In genomic region chr15:78212008-78212407, GRCh38 we compare ENCODE assay signal across 19 cellular contexts. TPM values are rescaled to one million over a fixed set of nuclear protein-coding genes. Genes with fewer than 3 reads are reported as not detected.
DNase-seq lines count a peak whose midpoint lies in the region; ATAC-seq and TF ChIP-seq lines count a peak whose summit lies in the region.
"Had no signal": no experiment of that assay in that cellular context is flagged by ENCODE, and none has a peak within 500 bp of the region (broad histone marks: within the 10 kb centered on the region; RNA-seq: fewer than 3 reads in every experiment).

No MANE protein-coding gene starts in this region.

- intact Hi-C loops in Right ventricle myocardium inferior (cut with DNase I) = no loop called here

- H3K9me3 Mint-ChIP-seq in brain = no peaks in the 10 kb centered on the region
- H3K9me3 Mint-ChIP-seq: activated naive CD4-positive, alpha-beta T cell treated with anti-CD3 and anti-CD28 coated beads, Interleukin-2, amount 50 U/mL, for 24 hours; CD14-positive monocyte had no signal

- H3K36me3 ChIP-seq in right atrium auricular region = no peaks in the 10 kb centered on the region
- no peaks in the 10 kb centered on the region for H3K36me3 ChIP-seq in rectal smooth muscle tissue (ENCODE audit: control insufficient read depth, insufficient read depth, low read length)
- H3K36me3 ChIP-seq: esophagus muscularis mucosa, ovary, thoracic aorta had no signal

- peaks cover 0 to 82% of the 10 kb centered on the region in 2 donors for H3K4me1 ChIP-seq in right atrium auricular region
- peaks cover 23% of the 10 kb centered on the region for H3K4me1 ChIP-seq in rectal smooth muscle tissue (ENCODE audit: control insufficient read depth, insufficient read depth, low read length)

- H3K27ac ChIP-seq in right atrium auricular region (peak overlapping the region; percentile 81 to 93), rectal smooth muscle tissue (ENCODE audit: low read depth, low read length) (peak overlapping the region; percentile 26)
- H3K27ac ChIP-seq: ovary, thoracic aorta had no signal

- H3K27me3 Mint-ChIP-seq in brain = peaks cover 6% of the 10 kb centered on the region
- H3K27me3 Mint-ChIP-seq: activated naive CD4-positive, alpha-beta T cell treated with anti-CD3 and anti-CD28 coated beads, Interleukin-2, amount 50 U/mL, for 24 hours had no signal

- TF ChIP-seq CTCF in right atrium auricular region (IDR thresholded peaks at IDR 0.05) (no peak), brain (conservative IDR thresholded peaks at IDR 0.05) (no peak)

- no peaks in the 10 kb centered on the region for H3K27me3 ChIP-seq in right atrium auricular region
- no peaks in the 10 kb centered on the region for H3K27me3 ChIP-seq in rectal smooth muscle tissue (ENCODE audit: control insufficient read depth, insufficient read depth, low read length)
- H3K27me3 ChIP-seq: body of pancreas, esophagus muscularis mucosa, ovary had no signal

- H3K36me3 Mint-ChIP-seq in brain = no peaks in the 10 kb centered on the region
- H3K36me3 Mint-ChIP-seq: activated naive CD4-positive, alpha-beta T cell treated with anti-CD3 and anti-CD28 coated beads, Interleukin-2, amount 50 U/mL, for 24 hours; CD14-positive monocyte had no signal

- peak overlapping the region in 3 of 5 experiments; percentile 13 to 79 (median 49) for H3K27ac Mint-ChIP-seq in brain
- H3K27ac Mint-ChIP-seq: activated naive CD4-positive, alpha-beta T cell treated with anti-CD3 and anti-CD28 coated beads, Interleukin-2, amount 50 U/mL, for 24 hours had no signal

- no peak overlapping the region for H3K4me3 ChIP-seq in right atrium auricular region
- no peak overlapping the region for H3K4me3 ChIP-seq in rectal smooth muscle tissue (ENCODE audit: low read length)
- H3K4me3 ChIP-seq: body of pancreas, esophagus muscularis mucosa, ovary, thoracic aorta had no signal

- no peak for ATAC-seq in Right ventricle myocardium inferior
- ATAC-seq in HG03571 (IDR thresholded peaks at IDR 0.05; ENCODE audit: unreplicated experiment) = no peak
- ATAC-seq in GM18502 (IDR thresholded peaks at IDR 0.05; ENCODE audit: poor library complexity, unreplicated experiment) = no peak

- H3K4me3 Mint-ChIP-seq in brain = no peak overlapping the region
- H3K4me3 Mint-ChIP-seq: activated naive CD4-positive, alpha-beta T cell treated with anti-CD3 and anti-CD28 coated beads, Interleukin-2, amount 50 U/mL, for 24 hours; CD14-positive monocyte had no signal

- no peak overlapping the region for H3K9ac ChIP-seq in rectal smooth muscle tissue (ENCODE audit: low read length)

- no peak for DNase-seq in right atrium auricular region (ENCODE audit: low spot score)
- no peak for DNase-seq in Right ventricle myocardium inferior (ENCODE audit: missing footprints)
- DNase-seq in inferior parietal cortex (ENCODE audit: extremely low spot score) = no peak
- DNase-seq in NCI-H1105 (lab: John Stamatoyannopoulos, UW) = no peak
- DNase-seq: activated CD4-positive, alpha-beta T cell treated with anti-CD3 and anti-CD28 coated beads, Interleukin-2, amount 50 U/mL, for 48 hours; activated T-cell treated with anti-CD3 and anti-CD28 coated beads, Interleukin-2, amount 50 U/mL, for 48 hours; Karpas-422; NCI-H82 had no signal

- peaks cover 65% of the 10 kb centered on the region for H3K4me1 Mint-ChIP-seq in brain
- H3K4me1 Mint-ChIP-seq: activated naive CD4-positive, alpha-beta T cell treated with anti-CD3 and anti-CD28 coated beads, Interleukin-2, amount 50 U/mL, for 24 hours; CD14-positive monocyte had no signal

- H3K9me3 ChIP-seq in right atrium auricular region = no peaks in the 10 kb centered on the region
- H3K9me3 ChIP-seq: body of pancreas, esophagus muscularis mucosa, ovary, thoracic aorta had no signal

RNA-seq across cellular contexts. Expression of gene ACSBG1, which starts 22.4 kb away (rescaled TPM):
- total RNA-seq in right atrium auricular region = not detected
- total RNA-seq in Right ventricle myocardium inferior = 0.14 TPM
- polyA plus RNA-seq in brain (ENCODE audit: insufficient read depth, low read depth, low replicate concordance) = 34.7 TPM
- total RNA-seq: body of pancreas, thoracic aorta had no signal
- polyA plus RNA-seq: CD14-positive monocyte had no signal

RNA-seq across cellular contexts. Expression of gene DNAJA4, which starts 52.4 kb away (rescaled TPM):
- total RNA-seq in right atrium auricular region (10 to 100 TPM; 70.0 to 78.0 TPM), Right ventricle myocardium inferior (125 TPM)
- 24.2 TPM for polyA plus RNA-seq in brain (ENCODE audit: insufficient read depth, low read depth, low replicate concordance)
- total RNA-seq: HT1080 had no signal
